Comparison of ENCODE assay signal across 1 cellular context in genomic region chr1:227734858-227735780, GRCh38.
TF ChIP-seq lines count a peak whose summit lies in the region.

TSS of gene JMJD4 (minus strand) at chr1:227735302. CDS start at chr1:227735273, 29 bp downstream.
TSS of gene SNAP47 (plus strand) at chr1:227735435. CDS start at chr1:227747737, 12,302 bp downstream.

TF ChIP-seq in HEK293, 187 proteins besides CTCF, POLR2A, EP300 and RAD21 (continued from another document):
- peak; percentile 61; the same call in 1 of the 2 replicates for TF ChIP-seq ZSCAN4 (tag by site-specific recombination; IDR thresholded peaks at IDR 0.05)
